10 cellular contexts compared by ENCODE assay signal in genomic region chr6:142568857-142569597, GRCh38.
DNase-seq lines count a peak whose midpoint lies in the region; ATAC-seq and TF ChIP-seq lines count a peak whose summit lies in the region.
"Had no signal": no experiment of that assay in that cellular context is flagged by ENCODE, and none has a peak within 500 bp of the region (broad histone marks: within the 10 kb centered on the region; RNA-seq: fewer than 3 reads in every experiment).

No MANE protein-coding gene starts in this region.

- TF ChIP-seq CTCF in fibroblast of the aortic adventitia (IDR thresholded peaks at IDR 0.05; ENCODE audit: insufficient read depth, low read length): no peak

- ATAC-seq in GM21360 (IDR thresholded peaks at IDR 0.05; ENCODE audit: unreplicated experiment): peak; percentile 43
- peak; percentile 71 for ATAC-seq in stimulated activated naive CD8-positive, alpha-beta T cell treated with anti-CD3 and anti-CD28 coated beads, Interleukin-15, Interleukin-2, amounts not matched to agents 100 U/mL and 50 U/mL, for 24 hours

- TF ChIP-seq POLR2A in erythroblast (IDR thresholded peaks at IDR 0.05; ENCODE audit: low read length): no peak

- peak; percentile 50 for DNase-seq in SW480 (ENCODE audit: low spot score)
- DNase-seq in fibroblast of the aortic adventitia (ENCODE audit: low read depth): peak; percentile 48
- DNase-seq in stimulated activated naive CD8-positive, alpha-beta T cell treated with anti-CD3 and anti-CD28 coated beads, Interleukin-15, Interleukin-2, amounts not matched to agents 100 U/mL and 50 U/mL, for 24 hours: no peak
- no peak for DNase-seq in NCI-H1436 treated with DMSO at 0.1 percent for 48 hours (lab: John Stamatoyannopoulos, UW)
- no peak for DNase-seq in erythroblast (lab: John Stamatoyannopoulos, UW)
- no peak for DNase-seq in NCI-H2107 (lab: John Stamatoyannopoulos, UW)
- DNase-seq: activated CD4-positive, alpha-beta T cell treated with anti-CD3 and anti-CD28 coated beads for 4 hours; stimulated activated CD4-positive, alpha-beta T cell treated with anti-CD3 and anti-CD28 coated beads, Interleukin-1b, Interleukin-23, amount 100 ng/mL, for 48 hours had no signal

- no peak overlapping the region for H3K4me3 ChIP-seq in fibroblast of the aortic adventitia (ENCODE audit: low read depth, low read length)
- H3K4me3 ChIP-seq: lung had no signal

Comparison
In these comparisons a context has a peak if more than half of its experiments do, and no peak if none do; other contexts are left out.
1. DNase-seq: peak in SW480 (single experiment) and fibroblast of the aortic adventitia (single experiment); none in stimulated activated naive CD8-positive, alpha-beta T cell treated with anti-CD3 and anti-CD28 coated beads, Interleukin-15, Interleukin-2, amounts not matched to agents 100 U/mL and 50 U/mL, for 24 hours (single experiment), NCI-H1436 treated with DMSO at 0.1 percent for 48 hours (single experiment), erythroblast (0 of 2) and NCI-H2107 (single experiment).